In genomic region chr2:97663962-97664635, GRCh38 we compare ENCODE assay signal across 1 cellular context.
A peak's percentile ranks its signal among the peaks of the same experiment; 100 is the strongest.
TF ChIP-seq lines count a peak whose summit lies in the region.

Gene ACTR1B, minus strand, starts transcription at chr2:97664044. Its CDS starts 154 bp downstream, at chr2:97663890.

TF ChIP-seq in HepG2, 621 proteins besides CTCF, POLR2A, EP300 and RAD21 (continued from another document and continues in another):
- TF ChIP-seq CEBPZ (IDR thresholded peaks at IDR 0.05; ENCODE audit: low read length) (no peak), ZC3H13 (CRISPR knock-in tag; IDR thresholded peaks at IDR 0.05) (no peak), BRCA1 (CRISPR knock-in tag; IDR thresholded peaks at IDR 0.05) (0 out of 2 replicates have a peak, but pooled peaks have one; percentile 70), ZNF792 (CRISPR knock-in tag; IDR thresholded peaks at IDR 0.05) (0 out of 2 replicates have a peak, but pooled peaks have one; percentile 29), TCF12 (IDR thresholded peaks at IDR 0.05) (no peak), TCF12 (CRISPR knock-in tag; IDR thresholded peaks at IDR 0.05) (peak; percentile 39; the same call in 1 of the 2 replicates), PHF21A (CRISPR knock-in tag; IDR thresholded peaks at IDR 0.05) (no peak), SALL2 (CRISPR knock-in tag; IDR thresholded peaks at IDR 0.05) (0 out of 2 replicates have a peak, but pooled peaks have one; percentile 45), FOSL1 (CRISPR knock-in tag; IDR thresholded peaks at IDR 0.05; ENCODE audit: borderline replicate concordance) (no peak), ZNF333 (CRISPR knock-in tag; IDR thresholded peaks at IDR 0.05; ENCODE audit: borderline replicate concordance) (no peak), MYPOP (CRISPR knock-in tag; IDR thresholded peaks at IDR 0.05) (0 out of 2 replicates have a peak, but pooled peaks have one; percentile 22), ZBED4 (CRISPR knock-in tag; IDR thresholded peaks at IDR 0.05; ENCODE audit: borderline replicate concordance) (peak; percentile 27; the same call in 1 of the 2 replicates), POGZ (CRISPR knock-in tag; IDR thresholded peaks at IDR 0.05) (peak; percentile 80), ZNF33B (CRISPR knock-in tag; IDR thresholded peaks at IDR 0.05) (no peak), ZNF136 (CRISPR knock-in tag; IDR thresholded peaks at IDR 0.05; ENCODE audit: low read depth) (no peak), MED1 (CRISPR knock-in tag; IDR thresholded peaks at IDR 0.05) (peak; percentile 51), TBL1XR1 (IDR thresholded peaks at IDR 0.05; ENCODE audit: borderline replicate concordance, low read length, partially characterized antibody) (no peak), CCDC6 (CRISPR knock-in tag; IDR thresholded peaks at IDR 0.05) (peak; percentile 63; the same call in 1 of the 2 replicates), IRF2 (CRISPR knock-in tag; IDR thresholded peaks at IDR 0.05) (peak; percentile 52; the same call in 1 of the 2 replicates), NKX3-1 (CRISPR knock-in tag; IDR thresholded peaks at IDR 0.05) (peak; percentile 43; the same call in 1 of the 2 replicates), ZNF10 (CRISPR knock-in tag; IDR thresholded peaks at IDR 0.05; ENCODE audit: borderline replicate concordance, low read depth) (no peak), ZNF550 (CRISPR knock-in tag; IDR thresholded peaks at IDR 0.05; ENCODE audit: borderline replicate concordance) (no peak), ZNF337 (CRISPR knock-in tag; IDR thresholded peaks at IDR 0.05; ENCODE audit: borderline replicate concordance, low read depth) (no peak), MLLT10 (CRISPR knock-in tag; IDR thresholded peaks at IDR 0.05) (no peak), ZFAT (CRISPR knock-in tag; conservative IDR thresholded peaks at IDR 0.05) (no peak), ZNF496 (CRISPR knock-in tag; IDR thresholded peaks at IDR 0.05; ENCODE audit: insufficient replicate concordance) (no peak), DPF2 (CRISPR knock-in tag; IDR thresholded peaks at IDR 0.05; ENCODE audit: borderline replicate concordance, low read depth) (no peak), AHDC1 (CRISPR knock-in tag; IDR thresholded peaks at IDR 0.05; ENCODE audit: borderline replicate concordance) (no peak), HNF1A (IDR thresholded peaks at IDR 0.05; ENCODE audit: low read depth) (no peak; the same call in 1 of the 2 replicates), HNF1A (CRISPR knock-in tag; IDR thresholded peaks at IDR 0.05; ENCODE audit: borderline replicate concordance) (no peak; the same call in 1 of the 2 replicates), TAF1 (CRISPR knock-in tag; IDR thresholded peaks at IDR 0.05) (peak; percentile 80), ZFX (CRISPR knock-in tag; IDR thresholded peaks at IDR 0.05; ENCODE audit: low read depth) (peak; percentile 37; the same call in 1 of the 2 replicates), ZNF468 (CRISPR knock-in tag; IDR thresholded peaks at IDR 0.05) (no peak), ZNF430 (CRISPR knock-in tag; IDR thresholded peaks at IDR 0.05) (peak; percentile 32; the same call in 1 of the 2 replicates), ARNT (IDR thresholded peaks at IDR 0.05) (no peak), SRSF9 (IDR thresholded peaks at IDR 0.05; ENCODE audit: borderline replicate concordance, insufficient read depth, low read depth, low read length, poor library complexity, severe bottlenecking) (no peak), FUBP1 (CRISPR knock-in tag; IDR thresholded peaks at IDR 0.05; ENCODE audit: borderline replicate concordance) (no peak), DMAP1 (CRISPR knock-in tag; IDR thresholded peaks at IDR 0.05) (peak; percentile 55; the same call in 1 of the 2 replicates), BCL3 (CRISPR knock-in tag; IDR thresholded peaks at IDR 0.05) (no peak; the same call in 1 of the 2 replicates), JARID2 (CRISPR knock-in tag; IDR thresholded peaks at IDR 0.05; ENCODE audit: insufficient replicate concordance) (no peak)
